In genomic region chr9:71861618-71862017, GRCh38 we compare ENCODE assay signal across 18 cellular contexts.
"Had no signal": no experiment of that assay in that cellular context is flagged by ENCODE, and none has a peak within 500 bp of the region (broad histone marks: within the 10 kb centered on the region; RNA-seq: fewer than 3 reads in every experiment).

No MANE protein-coding gene starts in this region.

- H3K27me3 Mint-ChIP-seq: activated CD4-positive, alpha-beta T cell treated with anti-CD3 and anti-CD28 coated beads, Interleukin-2, amount 10 ng/mL, durations not matched to agents 24 days and 14 days; natural killer cell treated with Interleukin-12 subunit alpha and Interleukin-12 subunit beta and Interleukin-15 and Interleukin-18, amount 100 ng/mL, for 72 hours had no signal

- H3K27ac ChIP-seq: ascending aorta, breast epithelium, gastroesophageal sphincter, lower lobe of right lung, tibial artery, uterus had no signal

- H3K4me1 ChIP-seq: ascending aorta, breast epithelium, lower lobe of right lung, tibial artery, uterus had no signal

- H3K4me3 ChIP-seq: ascending aorta, breast epithelium, gastroesophageal sphincter, lower lobe of right lung, tibial artery, uterus had no signal

- FAIRE-seq: TTC549 had no signal

- H3K27me3 ChIP-seq: ascending aorta, breast epithelium, gastroesophageal sphincter, tibial artery, uterus had no signal

- H3K27ac Mint-ChIP-seq: activated CD4-positive, alpha-beta T cell treated with anti-CD3 and anti-CD28 coated beads, Interleukin-2, amount 10 ng/mL, durations not matched to agents 24 days and 14 days; activated T-helper 1 cell treated with anti-CD3 and anti-CD28 coated beads, Interleukin-12 subunit alpha, Interleukin-12 subunit beta, Interleukin-2, Interleukin-4 antibody, amounts not matched to agents 30 ng/mL and 10 ng/mL and 1 ng/mL, durations not matched to agents 14 hours and 24 hours and 36 hours; WTC11 had no signal

- ATAC-seq: gastroesophageal sphincter; natural killer cell treated with Interleukin-12 subunit alpha and Interleukin-12 subunit beta and Interleukin-15 and Interleukin-18, amount 100 ng/mL, for 72 hours; WTC11 had no signal

- DNase-seq: activated CD4-positive, alpha-beta T cell treated with anti-CD3 and anti-CD28 coated beads, Interleukin-2, amount 10 ng/mL, durations not matched to agents 24 days and 14 days; activated CD8-positive, alpha-beta memory T cell treated with anti-CD3 and anti-CD28 coated beads for 24 hours; activated naive CD4-positive, alpha-beta T cell; cerebellar nuclear complex; erythroblast; kidney glomerular epithelial cell; lower lobe of right lung; retina; stimulated activated naive CD4-positive, alpha-beta T cell; tibial artery; uterus had no signal

- H3K4me3 Mint-ChIP-seq: activated CD4-positive, alpha-beta T cell treated with anti-CD3 and anti-CD28 coated beads, Interleukin-2, amount 10 ng/mL, durations not matched to agents 24 days and 14 days; activated T-helper 1 cell treated with anti-CD3 and anti-CD28 coated beads, Interleukin-12 subunit alpha, Interleukin-12 subunit beta, Interleukin-2, Interleukin-4 antibody, amounts not matched to agents 30 ng/mL and 10 ng/mL and 1 ng/mL, durations not matched to agents 14 hours and 24 hours and 36 hours; natural killer cell treated with Interleukin-12 subunit alpha and Interleukin-12 subunit beta and Interleukin-15 and Interleukin-18, amount 100 ng/mL, for 72 hours; WTC11 had no signal

- H3K36me3 ChIP-seq: breast epithelium had no signal
